32 cellular contexts compared by ENCODE assay signal in the genomic region with DNA sequence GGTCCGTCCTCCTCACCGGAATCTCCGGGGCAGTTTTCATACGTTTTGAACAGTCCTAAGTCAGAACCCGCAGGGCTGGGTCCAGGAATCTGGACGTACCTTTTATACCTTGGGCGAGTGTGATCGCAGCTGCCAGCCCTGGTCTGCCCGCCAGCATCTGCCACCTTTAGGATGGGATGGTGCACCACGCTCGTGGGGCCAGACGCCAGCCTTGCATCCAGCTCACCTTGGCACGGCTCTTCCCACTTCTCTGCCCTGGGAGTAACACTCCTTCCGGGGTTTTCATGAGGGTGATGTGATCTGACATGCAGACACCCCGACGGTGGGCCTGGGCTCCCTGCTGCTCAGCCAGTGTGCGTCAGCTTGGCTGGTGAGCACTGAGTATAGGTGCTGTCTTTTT.
DNase-seq lines count a peak whose midpoint lies in the region; FAIRE-seq and TF ChIP-seq lines count a peak whose summit lies in the region.
"Had no signal": no experiment of that assay in that cellular context is flagged by ENCODE, and none has a peak within 500 bp of the region (broad histone marks: within the 10 kb centered on the region; RNA-seq: fewer than 3 reads in every experiment).

No MANE protein-coding gene starts in this region.

- peak; percentile 20 for DNase-seq in NCI-H2171 treated with DMSO at 0.1 percent for 48 hours (lab: John Stamatoyannopoulos, UW)
- DNase-seq in NCI-H2171 (lab: John Stamatoyannopoulos, UW): no peak
- no peak for DNase-seq in astrocyte (ENCODE audit: low read depth)
- DNase-seq in neuronal stem cell (ENCODE audit: low spot score): no peak
- DNase-seq in ascending aorta (ENCODE audit: low spot score in 2 of 2): no peak
- no peak for DNase-seq in RCC 7860 (ENCODE audit: low spot score)
- no peak for DNase-seq in OCI-M1 (lab: John Stamatoyannopoulos, UW)
- DNase-seq: activated CD4-positive, alpha-beta T cell treated with anti-CD3 and anti-CD28 coated beads, Interleukin-2, amount 10 ng/mL, durations not matched to agents 24 days and 14 days; amniotic stem cell; CD4-positive, CD25-positive, alpha-beta regulatory T cell; DMS79; dorsolateral prefrontal cortex; hypothalamus; NCI-H1694; NCI-H446 treated with DMSO at 0.1 percent for 48 hours; NCI-H82; sigmoid colon; stimulated activated CD4-positive, alpha-beta T cell treated with anti-CD3 and anti-CD28 coated beads, Interleukin-15, amount 100 ng/mL, for 24 hours; T-cell; trophoblast cell had no signal

- H3K27me3 Mint-ChIP-seq in astrocyte (ENCODE audit: low read depth, unreplicated experiment): peaks cover 3% of the 10 kb centered on the region

- H2AFZ ChIP-seq in astrocyte (ENCODE audit: low read depth, low read length): peak overlapping the region; percentile 54
- peak overlapping the region; percentile 67 for H2AFZ ChIP-seq in neuronal stem cell (ENCODE audit: low read length)
- H2AFZ ChIP-seq: GM23248 had no signal

- no peaks in the 10 kb centered on the region for H3K79me2 ChIP-seq in astrocyte (ENCODE audit: insufficient read depth, low read length)

- H3K4me1 Mint-ChIP-seq in astrocyte (ENCODE audit: low read depth, unreplicated experiment): peaks cover 6% of the 10 kb centered on the region
- H3K4me1 Mint-ChIP-seq: activated CD4-positive, alpha-beta T cell treated with anti-CD3 and anti-CD28 coated beads, Interleukin-2, amount 10 ng/mL, durations not matched to agents 24 days and 14 days; activated naive CD4-positive, alpha-beta T cell treated with anti-CD3 and anti-CD28 coated beads, Interleukin-2, amount 50 U/mL, for 24 hours; stimulated activated effector memory CD8-positive, alpha-beta T cell treated with anti-CD3 and anti-CD28 coated beads, Interleukin-12 subunit alpha, Interleukin-12 subunit beta, amount 100 ng/mL, for 72 hours; WTC11 had no signal

- H3K14ac ChIP-seq in neuronal stem cell (ENCODE audit: low read length): peak overlapping the region; percentile 94

- no peak overlapping the region for H2BK12ac ChIP-seq in neuronal stem cell (ENCODE audit: low read length)

- H3K4me1 ChIP-seq in BLaER1 treated with 17β-estradiol and CSF1 and Interleukin-3, amounts not matched to agents 10 nM and 100 nM: peaks cover 9 to 19% (median 13%) of the 10 kb centered on the region in 10 experiments; a peak in 18 of 20 replicates
- H3K4me1 ChIP-seq in astrocyte (ENCODE audit: insufficient read depth, low read length): peaks cover 23% of the 10 kb centered on the region
- H3K4me1 ChIP-seq in neuronal stem cell (ENCODE audit: control insufficient read depth in 2 of 2, insufficient read depth in 1 of 2, low read depth in 1 of 2, low read length in 2 of 2): peaks cover 8 to 9% of the 10 kb centered on the region in 2 donors
- no peaks in the 10 kb centered on the region for H3K4me1 ChIP-seq in ascending aorta
- H3K4me1 ChIP-seq: sigmoid colon had no signal

- H3K4me2 ChIP-seq in BLaER1 treated with 17β-estradiol and CSF1 and Interleukin-3, amounts not matched to agents 10 nM and 100 nM: peak overlapping the region; percentile 25 to 72 (median 47); a peak in 20 of 22 replicates
- peak overlapping the region; percentile 68 for H3K4me2 ChIP-seq in astrocyte (ENCODE audit: low read length)
- no peak overlapping the region for H3K4me2 ChIP-seq in neuronal stem cell (ENCODE audit: insufficient read depth, low read length, poor library complexity, severe bottlenecking)

- no CpG with 5 or more reads among the region's 17 CpGs for WGBS in neuronal stem cell (ENCODE audit: extremely low coverage in 2 of 2, insufficient read length in 2 of 2, insufficient replicate concordance in 1 of 2), 2 donors

- H4K8ac ChIP-seq in neuronal stem cell (ENCODE audit: low read depth, low read length): no peak overlapping the region

- H3K36me3 ChIP-seq in BLaER1 treated with 17β-estradiol and CSF1 and Interleukin-3, amounts not matched to agents 10 nM and 100 nM: no peaks in the 10 kb centered on the region
- no peaks in the 10 kb centered on the region for H3K36me3 ChIP-seq in astrocyte (ENCODE audit: insufficient read depth, low read length)
- H3K36me3 ChIP-seq in neuronal stem cell (replicated peaks in 1 of 2; ENCODE audit: control insufficient read depth in 2 of 2, insufficient read depth in 2 of 2, low read length in 2 of 2): no peaks in the 10 kb centered on the region
- H3K36me3 ChIP-seq in ascending aorta: no peaks in the 10 kb centered on the region
- H3K36me3 ChIP-seq: gastroesophageal sphincter, neutrophil, sigmoid colon had no signal

- no peak overlapping the region for H4K91ac ChIP-seq in neuronal stem cell (ENCODE audit: low read depth, low read length, poor library complexity)

- peaks cover 16 to 25% (median 21%) of the 10 kb centered on the region in 11 experiments for H3K9me3 ChIP-seq in BLaER1 treated with 17β-estradiol and CSF1 and Interleukin-3, amounts not matched to agents 10 nM and 100 nM (replicated peaks in 1 of 11)
- H3K9me3 ChIP-seq in astrocyte (ENCODE audit: insufficient read depth, low read depth, low read length) (peaks cover 7% of the 10 kb centered on the region), neuronal stem cell (replicated peaks in 1 of 2; ENCODE audit: control insufficient read depth in 2 of 2, insufficient read depth in 1 of 2, low read depth in 1 of 2, low read length in 2 of 2) (peaks cover 0 to 6% of the 10 kb centered on the region in 2 donors), ascending aorta (no peaks in the 10 kb centered on the region)
- H3K9me3 ChIP-seq: gastroesophageal sphincter, neutrophil, sigmoid colon had no signal

- H3K9ac ChIP-seq in BLaER1 treated with 17β-estradiol and CSF1 and Interleukin-3, amounts not matched to agents 10 nM and 100 nM: peak overlapping the region in 1 of 11 experiments; percentile 10; a peak in 1 of 22 replicates
- peak overlapping the region; percentile 34 for H3K9ac ChIP-seq in astrocyte (ENCODE audit: low read length)
- H3K9ac ChIP-seq in neuronal stem cell (ENCODE audit: low read depth, low read length, poor library complexity): peak overlapping the region; percentile 70
- H3K9ac ChIP-seq: GM23248 had no signal

- TF ChIP-seq CTCF in astrocyte (IDR thresholded peaks at IDR 0.05; ENCODE audit: insufficient read depth, low read depth, low read length): no peak
- TF ChIP-seq CTCF in ascending aorta (IDR thresholded peaks at IDR 0.05): no peak

- H3K23ac ChIP-seq in neuronal stem cell (ENCODE audit: low read depth, low read length, poor library complexity): peak overlapping the region; percentile 65

- no peaks in the 10 kb centered on the region; a peak in 1 of 22 replicates for H4K20me1 ChIP-seq in BLaER1 treated with 17β-estradiol and CSF1 and Interleukin-3, amounts not matched to agents 10 nM and 100 nM
- no peaks in the 10 kb centered on the region for H4K20me1 ChIP-seq in astrocyte (ENCODE audit: insufficient read depth, low read length)

- H2BK15ac ChIP-seq in neuronal stem cell (ENCODE audit: low read length): peak overlapping the region; percentile 96

- H3K79me1 ChIP-seq in neuronal stem cell (ENCODE audit: low read depth, low read length): peaks cover 4% of the 10 kb centered on the region

- intact Hi-C loops in ascending aorta (cut with DNase I): no loop called here

- no peak overlapping the region for H2BK120ac ChIP-seq in neuronal stem cell (ENCODE audit: low read depth, low read length)

- H2BK5ac ChIP-seq in neuronal stem cell (ENCODE audit: low read length): no peak overlapping the region

- peak overlapping the region; percentile 76 for H3K4ac ChIP-seq in neuronal stem cell (ENCODE audit: low read length)

- peaks cover 9% of the 10 kb centered on the region for H3K9me3 Mint-ChIP-seq in astrocyte (ENCODE audit: unreplicated experiment)
- H3K9me3 Mint-ChIP-seq: activated CD4-positive, alpha-beta T cell treated with anti-CD3 and anti-CD28 coated beads, Interleukin-2, amount 10 ng/mL, durations not matched to agents 24 days and 14 days had no signal

- H3K4me3 ChIP-seq in BLaER1 treated with 17β-estradiol and CSF1 and Interleukin-3, amounts not matched to agents 10 nM and 100 nM: no peak overlapping the region
- no peak overlapping the region for H3K4me3 ChIP-seq in astrocyte (ENCODE audit: insufficient read depth, low read depth, low read length)
- no peak overlapping the region for H3K4me3 ChIP-seq in neuronal stem cell (ENCODE audit: low read length in 2 of 2)
- H3K4me3 ChIP-seq in ascending aorta: no peak overlapping the region
- H3K4me3 ChIP-seq: dorsolateral prefrontal cortex, gastroesophageal sphincter, GM23248, sigmoid colon had no signal

- H3K27ac ChIP-seq in BLaER1 treated with 17β-estradiol and CSF1 and Interleukin-3, amounts not matched to agents 10 nM and 100 nM: peak overlapping the region in 2 of 11 experiments; percentile 39 to 48; a peak in 2 of 22 replicates
- H3K27ac ChIP-seq in astrocyte (ENCODE audit: low read depth, low read length) (peak overlapping the region; percentile 36), neuronal stem cell (replicated peaks; ENCODE audit: low read length) (no peak overlapping the region), ascending aorta (no peak overlapping the region)
- H3K27ac ChIP-seq: 22Rv1, dorsolateral prefrontal cortex, gastroesophageal sphincter, GM23248, neutrophil, sigmoid colon had no signal

- no peaks in the 10 kb centered on the region for H3K27me3 ChIP-seq in BLaER1 treated with 17β-estradiol and CSF1 and Interleukin-3, amounts not matched to agents 10 nM and 100 nM
- no peaks in the 10 kb centered on the region for H3K27me3 ChIP-seq in astrocyte (ENCODE audit: insufficient read depth, low read length)
- H3K27me3 ChIP-seq in neuronal stem cell (ENCODE audit: control insufficient read depth in 3 of 3, insufficient read depth in 3 of 3, low read depth in 1 of 3, low read length in 3 of 3): no peaks in the 10 kb centered on the region
- H3K27me3 ChIP-seq in ascending aorta: no peaks in the 10 kb centered on the region
- H3K27me3 ChIP-seq: neutrophil, sigmoid colon had no signal

- H3K36me3 Mint-ChIP-seq in astrocyte (ENCODE audit: low read depth, unreplicated experiment): peaks cover 4% of the 10 kb centered on the region
- H3K36me3 Mint-ChIP-seq: activated naive CD4-positive, alpha-beta T cell treated with anti-CD3 and anti-CD28 coated beads, Interleukin-2, amount 50 U/mL, for 24 hours; CD4-positive, CD25-positive, alpha-beta regulatory T cell; IgD-negative memory B cell; stimulated activated effector memory CD8-positive, alpha-beta T cell treated with anti-CD3 and anti-CD28 coated beads, Interleukin-12 subunit alpha, Interleukin-12 subunit beta, amount 100 ng/mL, for 72 hours; T-cell had no signal

- H3K4me3 Mint-ChIP-seq in astrocyte (ENCODE audit: unreplicated experiment): no peak overlapping the region
- H3K4me3 Mint-ChIP-seq: activated CD4-positive, alpha-beta T cell treated with anti-CD3 and anti-CD28 coated beads, Interleukin-2, amount 10 ng/mL, durations not matched to agents 24 days and 14 days; activated naive CD4-positive, alpha-beta T cell treated with anti-CD3 and anti-CD28 coated beads, Interleukin-2, amount 50 U/mL, for 24 hours; CD4-positive, CD25-positive, alpha-beta regulatory T cell; HFFc6; IgD-negative memory B cell; stimulated activated effector memory CD8-positive, alpha-beta T cell treated with anti-CD3 and anti-CD28 coated beads, Interleukin-12 subunit alpha, Interleukin-12 subunit beta, amount 100 ng/mL, for 72 hours; T-cell; WTC11 had no signal

- H2AK5ac ChIP-seq in neuronal stem cell (ENCODE audit: low read depth, low read length): peak overlapping the region; percentile 60

- FAIRE-seq in astrocyte (lab: Jason Lieb, UNC) (no peak), RCC 7860 (lab: Jason Lieb, UNC) (no peak)
- FAIRE-seq: G401.6 had no signal

- peak overlapping the region; percentile 47 for H3K27ac Mint-ChIP-seq in astrocyte (ENCODE audit: unreplicated experiment)
- H3K27ac Mint-ChIP-seq: activated CD4-positive, alpha-beta T cell treated with anti-CD3 and anti-CD28 coated beads, Interleukin-2, amount 10 ng/mL, durations not matched to agents 24 days and 14 days; activated naive CD4-positive, alpha-beta T cell treated with anti-CD3 and anti-CD28 coated beads, Interleukin-2, amount 50 U/mL, for 24 hours; CD4-positive, CD25-positive, alpha-beta regulatory T cell; IgD-negative memory B cell; progenitor cell of endocrine pancreas; stimulated activated effector memory CD8-positive, alpha-beta T cell treated with anti-CD3 and anti-CD28 coated beads, Interleukin-12 subunit alpha, Interleukin-12 subunit beta, amount 100 ng/mL, for 72 hours; T-cell; WTC11 had no signal

- H3K18ac ChIP-seq in neuronal stem cell (ENCODE audit: low read length): peak overlapping the region; percentile 94
